21 cellular contexts compared by ENCODE assay signal in the genomic region with DNA sequence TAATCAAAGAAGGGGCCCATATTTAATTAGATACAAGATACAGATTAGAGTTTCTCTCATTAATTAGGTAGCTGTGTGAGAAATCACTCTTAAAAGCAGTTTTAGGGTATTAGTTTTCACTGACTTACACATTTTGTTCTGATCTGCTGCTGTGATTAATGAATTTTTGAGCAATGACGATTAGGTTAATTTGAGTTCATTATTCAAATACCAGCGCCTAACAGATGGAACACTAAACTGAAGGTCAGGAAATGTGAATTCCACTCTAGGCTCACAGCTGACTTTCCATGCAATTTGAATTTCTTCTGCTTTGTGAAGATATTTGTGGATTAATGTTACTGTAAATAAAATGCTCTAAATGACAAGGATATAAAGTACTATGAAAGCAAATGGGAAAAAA.
DNase-seq lines count a peak whose midpoint lies in the region; ATAC-seq, FAIRE-seq and TF ChIP-seq lines count a peak whose summit lies in the region.
"Had no signal": no experiment of that assay in that cellular context is flagged by ENCODE, and none has a peak within 500 bp of the region (broad histone marks: within the 10 kb centered on the region; RNA-seq: fewer than 3 reads in every experiment).

No MANE protein-coding gene starts in this region.

- no peaks in the 10 kb centered on the region for H3K36me3 Mint-ChIP-seq in stimulated activated effector memory CD8-positive, alpha-beta T cell treated with anti-CD3 and anti-CD28 coated beads, Interleukin-12 subunit alpha, Interleukin-12 subunit beta, amount 100 ng/mL, for 72 hours

- H3F3A ChIP-seq in SK-N-SH (replicated peaks; ENCODE audit: insufficient read depth): no peaks in the 10 kb centered on the region

- TF ChIP-seq RAD21 in SK-N-SH (IDR thresholded peaks at IDR 0.05; ENCODE audit: low read length) (no peak), GM12878 (IDR thresholded peaks at IDR 0.05; ENCODE audit: insufficient read depth, low read depth, low read length) (no peak)

- H3K9me3 Mint-ChIP-seq in stimulated activated effector memory CD8-positive, alpha-beta T cell treated with anti-CD3 and anti-CD28 coated beads, Interleukin-12 subunit alpha, Interleukin-12 subunit beta, amount 100 ng/mL, for 72 hours: no peaks in the 10 kb centered on the region
- H3K9me3 Mint-ChIP-seq: dendritic cell treated with granulocyte-macrophage colony-stimulating factor and Interleukin-4, amounts not matched to agents 40 ng/mL and 50 ng/mL, for 4 days; stimulated activated naive CD8-positive, alpha-beta T cell treated with anti-CD3 and anti-CD28 coated beads, Interleukin-15, Interleukin-2, amounts not matched to agents 100 ng/mL and 50 ng/mL, for 24 hours; T-helper 1 cell treated with Interleukin-12 subunit alpha and Interleukin-12 subunit beta and Interleukin-4 antibody, amounts not matched to agents 30 μg/mL and 1 μg/mL, for 36 hours had no signal

- H3K9me3 ChIP-seq in SK-N-SH (0 out of 2 replicates have a peak, but pooled peaks cover 3% of the 10 kb centered on the region), GM12878 (replicated peaks; ENCODE audit: control insufficient read depth, insufficient read depth, low read length) (no peaks in the 10 kb centered on the region), thyroid gland (no peaks in the 10 kb centered on the region), right atrium auricular region (no peaks in the 10 kb centered on the region)
- H3K9me3 ChIP-seq: mucosa of descending colon had no signal

- H3K4me2 ChIP-seq in SK-N-SH (no peak overlapping the region), GM12878 (ENCODE audit: control insufficient read depth, insufficient read depth) (no peak overlapping the region)

- H2AFZ ChIP-seq in SK-N-SH (ENCODE audit: low read depth) (peak overlapping the region; percentile 69; the same call in 1 of the 2 replicates), GM12878 (ENCODE audit: control insufficient read depth, low read depth, low read length) (no peak overlapping the region)

- BruUV-seq in GM12878 (replicated peaks; lab: Mats Ljungman, UMichigan): no TSS peak

- DNase-seq in SK-N-SH (no peak), GM12878 (ENCODE audit: low read depth, low spot score) (no peak), kidney glomerular epithelial cell (lab: John Stamatoyannopoulos, UW) (peak; percentile 36), thyroid gland (no peak), NCI-H2171 treated with DMSO at 0.1 percent for 48 hours (lab: John Stamatoyannopoulos, UW) (no peak), right atrium auricular region (ENCODE audit: low spot score) (no peak)
- no peak for DNase-seq in stimulated activated effector memory CD8-positive, alpha-beta T cell treated with anti-CD3 and anti-CD28 coated beads, Interleukin-12 subunit alpha, Interleukin-12 subunit beta, amount 100 ng/mL, for 72 hours (ENCODE audit: low spot score in 2 of 2)
- DNase-seq: activated CD4-positive, alpha-beta T cell treated with anti-CD3 and anti-CD28 coated beads for 1 hour; activated naive CD4-positive, alpha-beta T cell; DMS53; mucosa of descending colon; NCI-H1048; NCI-H2171; stimulated activated CD4-positive, alpha-beta T cell treated with anti-CD3 and anti-CD28 coated beads, Interleukin-12 subunit alpha, Interleukin-12 subunit beta, amount 100 ng/mL, for 4 hours had no signal

- POLR2A ChIA-PET in SK-N-SH (lab: Yijun Ruan, JAX): no interaction called here
- POLR2A ChIA-PET in GM12878 (lab: Charles Lee): interaction anchor here (1.7 kb wide), 1 partner anchor 444 kb away, joined by 5 read pairs; the partner anchor contains the start of gene ARRDC3

- H3K79me2 ChIP-seq in SK-N-SH (ENCODE audit: insufficient read depth) (no peaks in the 10 kb centered on the region), GM12878 (ENCODE audit: control insufficient read depth, insufficient read depth, low read length) (no peaks in the 10 kb centered on the region)

- peak; percentile 38 for FAIRE-seq in GM12878 (lab: Jason Lieb, UNC)

- TF ChIP-seq EP300 in SK-N-SH (IDR thresholded peaks at IDR 0.05; ENCODE audit: borderline replicate concordance in 1 of 2, low read depth in 1 of 2, low read length in 1 of 2) (no peak), GM12878 (IDR thresholded peaks at IDR 0.05; ENCODE audit: borderline replicate concordance in 1 of 2, control insufficient read depth in 1 of 2, low read depth in 2 of 2, low read length in 2 of 2) (no peak)

- H3K4me3 ChIP-seq in SK-N-SH (ENCODE audit: low read depth in 2 of 2, low read length in 1 of 2) (no peak overlapping the region), GM12878 (no peak overlapping the region), thyroid gland (replicated peaks in 1 of 3) (no peak overlapping the region), right atrium auricular region (no peak overlapping the region)
- H3K4me3 ChIP-seq: ascending aorta, mucosa of descending colon had no signal

- H3K27ac Mint-ChIP-seq in stimulated activated effector memory CD8-positive, alpha-beta T cell treated with anti-CD3 and anti-CD28 coated beads, Interleukin-12 subunit alpha, Interleukin-12 subunit beta, amount 100 ng/mL, for 72 hours: no peak overlapping the region
- H3K27ac Mint-ChIP-seq: dendritic cell treated with granulocyte-macrophage colony-stimulating factor and Interleukin-4, amounts not matched to agents 40 ng/mL and 50 ng/mL, for 4 days; stimulated activated naive CD8-positive, alpha-beta T cell treated with anti-CD3 and anti-CD28 coated beads, Interleukin-15, Interleukin-2, amounts not matched to agents 100 ng/mL and 50 ng/mL, for 24 hours; T-helper 1 cell treated with Interleukin-12 subunit alpha and Interleukin-12 subunit beta and Interleukin-4 antibody, amounts not matched to agents 30 μg/mL and 1 μg/mL, for 36 hours had no signal

- H3K36me3 ChIP-seq in SK-N-SH (replicated peaks in 1 of 2; ENCODE audit: control insufficient read depth in 1 of 2, insufficient read depth in 2 of 2, low read length in 1 of 2): no peaks in the 10 kb centered on the region
- H3K36me3 ChIP-seq in GM12878 (ENCODE audit: control insufficient read depth in 2 of 2, insufficient read depth in 2 of 2, low read length in 1 of 2): no peaks in the 10 kb centered on the region
- no peaks in the 10 kb centered on the region for H3K36me3 ChIP-seq in thyroid gland
- no peaks in the 10 kb centered on the region for H3K36me3 ChIP-seq in right atrium auricular region
- H3K36me3 ChIP-seq: ascending aorta had no signal

- WGBS in SK-N-SH (ENCODE audit: low lambda C conversion rate): 65% methylated on average over 2 of the region's 2 CpGs
- 75% methylated on average over 2 of the region's 2 CpGs for WGBS in GM12878 (ENCODE audit: insufficient coverage, insufficient replicate concordance, low lambda C conversion rate, missing lambda C conversion rate)
- WGBS in thyroid gland, 2 donors: 75 to 85% methylated on average over 2 of the region's 2 CpGs

- H3K27me3 ChIP-seq in SK-N-SH (ENCODE audit: insufficient read depth): no peaks in the 10 kb centered on the region
- no peaks in the 10 kb centered on the region for H3K27me3 ChIP-seq in GM12878 (replicated peaks in 1 of 2; ENCODE audit: control insufficient read depth in 2 of 2, insufficient read depth in 2 of 2, low read length in 1 of 2)
- no peaks in the 10 kb centered on the region for H3K27me3 ChIP-seq in thyroid gland
- H3K27me3 ChIP-seq in right atrium auricular region: no peaks in the 10 kb centered on the region
- H3K27me3 ChIP-seq: ascending aorta had no signal

- no peak overlapping the region for H3K4me3 Mint-ChIP-seq in stimulated activated effector memory CD8-positive, alpha-beta T cell treated with anti-CD3 and anti-CD28 coated beads, Interleukin-12 subunit alpha, Interleukin-12 subunit beta, amount 100 ng/mL, for 72 hours
- H3K4me3 Mint-ChIP-seq: dendritic cell treated with granulocyte-macrophage colony-stimulating factor and Interleukin-4, amounts not matched to agents 40 ng/mL and 50 ng/mL, for 4 days; stimulated activated naive CD8-positive, alpha-beta T cell treated with anti-CD3 and anti-CD28 coated beads, Interleukin-15, Interleukin-2, amounts not matched to agents 100 ng/mL and 50 ng/mL, for 24 hours; T-helper 1 cell treated with Interleukin-12 subunit alpha and Interleukin-12 subunit beta and Interleukin-4 antibody, amounts not matched to agents 30 μg/mL and 1 μg/mL, for 36 hours had no signal

- peak overlapping the region in 1 of 2 experiments; percentile 87; a peak in 2 of 4 replicates for H3K27ac ChIP-seq in SK-N-SH (ENCODE audit: low read depth in 2 of 2, low read length in 1 of 2)
- H3K27ac ChIP-seq in GM12878 (ENCODE audit: control insufficient read depth, insufficient read depth): no peak overlapping the region
- H3K27ac ChIP-seq in thyroid gland: peak overlapping the region; percentile 52 to 69 (median 68)
- H3K27ac ChIP-seq in right atrium auricular region: no peak overlapping the region
- H3K27ac ChIP-seq: ascending aorta, C4-2B had no signal

- no peaks in the 10 kb centered on the region for H3K9me2 ChIP-seq in SK-N-SH

- in situ Hi-C loops in GM12878 (cut with MboI): loop anchor here (10.0 kb wide), 1 partner anchor 446 kb away; the partner anchor contains the start of gene ARRDC3

- TF ChIP-seq CTCF in SK-N-SH (IDR thresholded peaks at IDR 0.05): no peak
- no peak for TF ChIP-seq CTCF in GM12878 (IDR thresholded peaks at IDR 0.05 in 2 of 3, conservative IDR thresholded peaks at IDR 0.05 in 1 of 3; ENCODE audit: control insufficient read depth in 2 of 3, extremely low read depth in 1 of 3, insufficient read depth in 1 of 3, low read depth in 3 of 3, low read length in 3 of 3)
- no peak for TF ChIP-seq CTCF in thyroid gland (IDR thresholded peaks at IDR 0.05)
- TF ChIP-seq CTCF in right atrium auricular region (IDR thresholded peaks at IDR 0.05): no peak

- H4K20me1 ChIP-seq in SK-N-SH (ENCODE audit: insufficient read depth) (no peaks in the 10 kb centered on the region), GM12878 (ENCODE audit: control insufficient read depth, insufficient read depth) (no peaks in the 10 kb centered on the region)

- TF ChIP-seq POLR2A in GM12878 (IDR thresholded peaks at IDR 0.05; ENCODE audit: low read depth, low read length) (no peak), thyroid gland (IDR thresholded peaks at IDR 0.05) (no peak)

- CTCF ChIA-PET in SK-N-SH (lab: Yijun Ruan, JAX): interaction anchor here (1.3 to 2.2 kb wide), 2 partner anchors 445 to 480 kb away, joined by 5 to 13 read pairs; no protein-coding TSS in a partner anchor
- CTCF ChIA-PET in GM12878 (lab: Yijun Ruan, JAX): interaction anchor here (1.2 to 1.9 kb wide), 3 partner anchors 159 to 480 kb away, joined by 5 to 6 read pairs (median 5); no protein-coding TSS in a partner anchor

- H3K9ac ChIP-seq in SK-N-SH: no peak overlapping the region
- H3K9ac ChIP-seq in GM12878 (ENCODE audit: control insufficient read depth, insufficient read depth, low read length): no peak overlapping the region

- RAD21 ChIA-PET in GM12878 (lab: Charles Lee; ENCODE audit: unreplicated experiment): interaction anchor here (6.2 kb wide), 1 partner anchor 445 kb away, joined by 32 read pairs; the partner anchor contains the start of gene ARRDC3

- H3K4me1 ChIP-seq in SK-N-SH (ENCODE audit: control insufficient read depth in 1 of 2, insufficient read depth in 2 of 2, low read depth in 1 of 2, low read length in 1 of 2) (peaks cover 12 to 21% of the 10 kb centered on the region in 2 experiments; a peak in 3 of 4 replicates), GM12878 (ENCODE audit: control insufficient read depth, insufficient read depth, low read length) (no peaks in the 10 kb centered on the region), thyroid gland (peaks cover 25 to 48% of the 10 kb centered on the region in 2 donors), right atrium auricular region (no peaks in the 10 kb centered on the region)

- H3K4me1 Mint-ChIP-seq in stimulated activated effector memory CD8-positive, alpha-beta T cell treated with anti-CD3 and anti-CD28 coated beads, Interleukin-12 subunit alpha, Interleukin-12 subunit beta, amount 100 ng/mL, for 72 hours: peaks cover 8% of the 10 kb centered on the region

- SMC1A ChIA-PET in GM12878 (lab: Charles Lee; ENCODE audit: uncharacterized antibody, unreplicated experiment): interaction anchor here (3.0 kb wide), 1 partner anchor 446 kb away, joined by 18 read pairs; the partner anchor contains the start of gene ARRDC3

- intact Hi-C loops in GM12878 (cut with micrococcal nuclease; ENCODE audit: unreplicated experiment): loop anchor here (10.0 kb wide), 1 partner anchor 276 kb away; no protein-coding TSS in a partner anchor
- intact Hi-C loops in thyroid gland (cut with DNase I): loop anchor here (10.0 kb wide), 1 partner anchor 156 kb away; no protein-coding TSS in a partner anchor

- no peak for ATAC-seq in SK-N-SH treated with all-trans-retinoic acid at 6 μM for 48 hours
- ATAC-seq in GM12878: no peak
- ATAC-seq in stimulated activated effector memory CD8-positive, alpha-beta T cell treated with anti-CD3 and anti-CD28 coated beads, Interleukin-12 subunit alpha, Interleukin-12 subunit beta, amount 100 ng/mL, for 72 hours: no peak
- ATAC-seq: left lobe of liver, mucosa of descending colon had no signal

Comparison
In these comparisons a context has a peak if more than half of its experiments do, and no peak if none do; other contexts are left out.
1. H3K27ac ChIP-seq: peak in thyroid gland (3 of 3); none in GM12878 (single experiment) and right atrium auricular region (0 of 2).